11 cellular contexts compared by ENCODE assay signal in genomic region chr1:184621262-184621661, GRCh38.
DNase-seq lines count a peak whose midpoint lies in the region; ATAC-seq and TF ChIP-seq lines count a peak whose summit lies in the region.
"Had no signal": no experiment of that assay in that cellular context is flagged by ENCODE, and none has a peak within 500 bp of the region (broad histone marks: within the 10 kb centered on the region; RNA-seq: fewer than 3 reads in every experiment).

No MANE protein-coding gene starts in this region.

- H3K4me3 ChIP-seq in cardiac fibroblast (replicated peaks in 1 of 2; ENCODE audit: low read depth in 2 of 2, low read length in 2 of 2) (no peak overlapping the region), spleen (no peak overlapping the region)

- intact Hi-C loops in spleen (cut with DNase I; ENCODE audit: low total_unique reads) = loop anchor here (5.0 kb wide), 1 partner anchor 459 kb away; no protein-coding TSS in a partner anchor

- TF ChIP-seq CTCF in cardiac fibroblast (IDR thresholded peaks at IDR 0.05; ENCODE audit: low read depth, low read length) (no peak), spleen (IDR thresholded peaks at IDR 0.05 in 8 of 11, conservative IDR thresholded peaks at IDR 0.05 in 3 of 11) (no peak)

- H3K27ac ChIP-seq in spleen = peak overlapping the region in 7 of 8 donors; percentile 12 to 71 (median 52)

- peaks cover 0 to 29% (median 3%) of the 10 kb centered on the region in 6 donors for H3K4me1 ChIP-seq in spleen

- no peaks in the 10 kb centered on the region for H3K9me3 ChIP-seq in spleen

- no peaks in the 10 kb centered on the region for H3K36me3 ChIP-seq in spleen

- 71 to 83% (median 80%) methylated on average over 5 of the region's 5 CpGs for WGBS in spleen, 5 donors

- no peaks in the 10 kb centered on the region for H3K27me3 ChIP-seq in spleen (replicated peaks in 1 of 7)

- no peak for TF ChIP-seq POLR2A in spleen (IDR thresholded peaks at IDR 0.05)

- no peak for ATAC-seq in HG03460 (IDR thresholded peaks at IDR 0.05; ENCODE audit: unreplicated experiment)

- DNase-seq in GM03348 (ENCODE audit: low spot score) (peak; percentile 41), cardiac fibroblast (ENCODE audit: low read depth in 2 of 2) (peak; percentile 41 to 86), inferior parietal cortex (ENCODE audit: extremely low spot score) (peak; percentile 27), spleen (no peak), COLO829 (ENCODE audit: low spot score) (no peak), NOMO-1 treated with dmso at 0.1 percent for 144 hours (lab: John Stamatoyannopoulos, UW; ENCODE audit: unreplicated experiment) (no peak)
- DNase-seq in activated CD8-positive, alpha-beta memory T cell treated with anti-CD3 and anti-CD28 coated beads for 24 hours = no peak
- DNase-seq: activated T-cell treated with anti-CD3 and anti-CD28 coated beads, Interleukin-2, amount 50 U/mL, for 24 hours; CD4-positive, alpha-beta memory T cell; stimulated activated naive CD4-positive, alpha-beta T cell treated with Interleukin-2 at 50 U/mL for 16 hours had no signal

Comparison
In these comparisons a context has a peak if more than half of its experiments do, and no peak if none do; other contexts are left out.
1. DNase-seq: peak in GM03348 (single experiment), cardiac fibroblast (2 of 2) and inferior parietal cortex (single experiment); none in spleen (single experiment), COLO829 (single experiment), activated CD8-positive, alpha-beta memory T cell treated with anti-CD3 and anti-CD28 coated beads for 24 hours (single experiment) and NOMO-1 treated with dmso at 0.1 percent for 144 hours (single experiment).